In genomic region chr6:12335717-12336116, GRCh38 we compare ENCODE assay signal across 20 cellular contexts. TPM values are rescaled to one million over a fixed set of nuclear protein-coding genes. Genes with fewer than 3 reads are reported as not detected.
DNase-seq lines count a peak whose midpoint lies in the region; ATAC-seq and TF ChIP-seq lines count a peak whose summit lies in the region.
"Had no signal": no experiment of that assay in that cellular context is flagged by ENCODE, and none has a peak within 500 bp of the region (broad histone marks: within the 10 kb centered on the region; RNA-seq: fewer than 3 reads in every experiment).

No MANE protein-coding gene starts in this region.

- H4K20me1 ChIP-seq in GM23248 (ENCODE audit: insufficient read depth): no peaks in the 10 kb centered on the region

- WGBS in liver: 37% methylated on average over 1 of the region's 1 CpG
- WGBS in GM23248 (ENCODE audit: low coverage in 1 of 2, low lambda C conversion rate in 2 of 2, missing lambda C conversion rate in 2 of 2), 2 experiments: 92 to 96% methylated on average over 1 of the region's 1 CpG

- no peak overlapping the region for H2AFZ ChIP-seq in GM23248

- no peaks in the 10 kb centered on the region for H3K79me2 ChIP-seq in GM23248 (ENCODE audit: insufficient read depth)

- no peaks in the 10 kb centered on the region for H3F3A ChIP-seq in GM23248 (ENCODE audit: insufficient read depth)

- no peak overlapping the region for H3K4me3 ChIP-seq in HUES6 (ENCODE audit: low read depth, low read length)
- H3K4me3 ChIP-seq in liver (ENCODE audit: low read depth in 1 of 3, low read length in 3 of 3): no peak overlapping the region
- no peak overlapping the region for H3K4me3 ChIP-seq in GM23248
- H3K4me3 ChIP-seq: coronary artery, sigmoid colon, uterus had no signal

- in situ Hi-C loops in GM23248 (cut with MboI): no loop called here

- DNase-seq in GM10266 (ENCODE audit: extremely low spot score) (no peak), GM23248 (no peak)
- no peak for DNase-seq in central memory CD4-positive, alpha-beta T cell
- DNase-seq in activated naive CD4-positive, alpha-beta T cell treated with anti-CD3 and anti-CD28 coated beads, Interleukin-2, amount 50 U/mL, for 16 hours: no peak
- DNase-seq: activated CD4-positive, alpha-beta T cell treated with anti-CD3 and anti-CD28 coated beads, Interleukin-2, amount 10 ng/mL, durations not matched to agents 7 days and 5 days; CD4-positive, alpha-beta T cell; DND-41; foreskin melanocyte; left colon; NCI-H1417; sigmoid colon; stimulated activated CD4-positive, alpha-beta T cell treated with anti-CD3 and anti-CD28 coated beads, Interleukin-1b, Interleukin-23, amount 100 ng/mL, for 48 hours; uterus had no signal

- no peak for TF ChIP-seq RAD21 in liver (IDR thresholded peaks at IDR 0.05)

- peak overlapping the region; percentile 61 for H3K27ac ChIP-seq in HUES6 (ENCODE audit: low read depth, low read length)
- H3K27ac ChIP-seq in liver (ENCODE audit: low read depth in 1 of 2, low read length in 2 of 2): peak overlapping the region; percentile 8 to 48
- H3K27ac ChIP-seq in GM23248: no peak overlapping the region
- H3K27ac ChIP-seq: coronary artery, RWPE1, sigmoid colon, uterus had no signal

- no peaks in the 10 kb centered on the region for H3K9me2 ChIP-seq in GM23248 (ENCODE audit: insufficient read depth)

- H3K36me3 ChIP-seq in HUES6 (ENCODE audit: control insufficient read depth, insufficient read depth, low read length): no peaks in the 10 kb centered on the region
- no peaks in the 10 kb centered on the region for H3K36me3 ChIP-seq in liver (ENCODE audit: control insufficient read depth in 4 of 4, insufficient read depth in 3 of 4, low read depth in 1 of 4, low read length in 3 of 4)
- H3K36me3 ChIP-seq in GM23248 (ENCODE audit: low read depth): no peaks in the 10 kb centered on the region
- H3K36me3 ChIP-seq: sigmoid colon, uterus had no signal

- no peaks in the 10 kb centered on the region for H3K27me3 ChIP-seq in HUES6 (ENCODE audit: control insufficient read depth, insufficient read depth, low read length)
- H3K27me3 ChIP-seq in liver (ENCODE audit: control insufficient read depth in 4 of 4, insufficient read depth in 4 of 4, low read length in 3 of 4): no peaks in the 10 kb centered on the region
- no peaks in the 10 kb centered on the region for H3K27me3 ChIP-seq in GM23248 (replicated peaks; ENCODE audit: insufficient read depth)
- H3K27me3 ChIP-seq: uterus had no signal

- H3K4me1 ChIP-seq in HUES6 (ENCODE audit: control insufficient read depth, insufficient read depth, low read length) (peaks cover 27% of the 10 kb centered on the region), liver (ENCODE audit: control insufficient read depth in 4 of 4, insufficient read depth in 4 of 4, low read length in 3 of 4) (peaks cover 20 to 57% (median 46%) of the 10 kb centered on the region in 4 donors), GM23248 (ENCODE audit: insufficient read depth) (no peaks in the 10 kb centered on the region)
- H3K4me1 ChIP-seq: uterus had no signal

- H3K9ac ChIP-seq in HUES6 (ENCODE audit: low read length) (peak overlapping the region; percentile 17), liver (ENCODE audit: low read depth in 1 of 2, low read length in 2 of 2) (no peak overlapping the region), GM23248 (no peak overlapping the region)

- H3K9me3 ChIP-seq in HUES6 (ENCODE audit: control insufficient read depth, insufficient read depth, low read depth, low read length) (no peaks in the 10 kb centered on the region), liver (ENCODE audit: control insufficient read depth in 4 of 4, low read length in 3 of 4) (no peaks in the 10 kb centered on the region), GM23248 (ENCODE audit: low read depth) (no peaks in the 10 kb centered on the region)
- H3K9me3 ChIP-seq: sigmoid colon, uterus had no signal

- peak; percentile 14 for TF ChIP-seq CTCF in GM10266 (IDR thresholded peaks at IDR 0.05; ENCODE audit: control insufficient read depth, insufficient read depth, low read depth, missing control alignments)
- no peak for TF ChIP-seq CTCF in liver (IDR thresholded peaks at IDR 0.05; ENCODE audit: low read depth, low read length, missing input control)

- no peak overlapping the region for H3K4me2 ChIP-seq in GM23248 (ENCODE audit: unreplicated experiment)

- ATAC-seq in GM21528 (IDR thresholded peaks at IDR 0.05; ENCODE audit: low FRiP score, unreplicated experiment): peak; percentile 49
- ATAC-seq in HG03135 (IDR thresholded peaks at IDR 0.05; ENCODE audit: unreplicated experiment): no peak
- ATAC-seq: activated naive CD4-positive, alpha-beta T cell treated with anti-CD3 and anti-CD28 coated beads, Interleukin-2, amount 50 U/mL, for 72 hours; left colon had no signal

TF ChIP-seq in liver, 16 proteins besides CTCF, POLR2A, EP300 and RAD21:
- no peak for TF ChIP-seq GABPA (IDR thresholded peaks at IDR 0.05 in 1 of 2, conservative IDR thresholded peaks at IDR 0.05 in 1 of 2)
- TF ChIP-seq FOXA2 (IDR thresholded peaks at IDR 0.05): no peak
- TF ChIP-seq SP1 (IDR thresholded peaks at IDR 0.05): no peak
- TF ChIP-seq YY1 (IDR thresholded peaks at IDR 0.05): no peak
- TF ChIP-seq ZBTB33 (IDR thresholded peaks at IDR 0.05): no peak
- no peak for TF ChIP-seq HNF4A (conservative IDR thresholded peaks at IDR 0.05)
- TF ChIP-seq HNF4G (IDR thresholded peaks at IDR 0.05): no peak
- no peak for TF ChIP-seq EGR1 (IDR thresholded peaks at IDR 0.05; ENCODE audit: low read depth in 2 of 2)
- TF ChIP-seq REST (IDR thresholded peaks at IDR 0.05): no peak
- no peak for TF ChIP-seq ATF3 (IDR thresholded peaks at IDR 0.05)
- no peak for TF ChIP-seq NR2F2 (IDR thresholded peaks at IDR 0.05)
- TF ChIP-seq RXRA (IDR thresholded peaks at IDR 0.05): no peak
- TF ChIP-seq MAX (IDR thresholded peaks at IDR 0.05): no peak
- no peak for TF ChIP-seq JUND (IDR thresholded peaks at IDR 0.05)
- no peak for TF ChIP-seq TAF1 (conservative IDR thresholded peaks at IDR 0.05)
- no peak for TF ChIP-seq FOXA1 (IDR thresholded peaks at IDR 0.05)

RNA-seq across cellular contexts. Expression of gene EDN1, which starts 45.6 kb away (rescaled TPM):
- under 1 TPM; 0.70 to 0.84 TPM for total RNA-seq in liver
- polyA plus RNA-seq in liver: 1 to 10 TPM; 1.2 TPM
- total RNA-seq in GM23248 (2014; rRNA removed; shearing (Covaris generic)): 1.8 and 6.3 TPM in 2 replicates
- polyA plus RNA-seq in GM23248 (2016; fragmentation: Nextera tagmentation; extraction: Ambion mirVana): 4.1 and 5.2 TPM in 2 replicates
